Comparison of ENCODE assay signal across 37 cellular contexts in genomic region chr15:69797615-69798014, GRCh38.
"Had no signal": no experiment of that assay in that cellular context is flagged by ENCODE, and none has a peak within 500 bp of the region (broad histone marks: within the 10 kb centered on the region; RNA-seq: fewer than 3 reads in every experiment).

No MANE protein-coding gene starts in this region.

- H3K27ac ChIP-seq: breast epithelium, PC-9, RWPE1, VCaP had no signal

- H3K36me3 ChIP-seq: breast epithelium, MG63 had no signal

- H3K36me3 Mint-ChIP-seq: activated CD4-positive, alpha-beta memory T cell treated with anti-CD3 and anti-CD28 coated beads for 36 hours; activated naive CD8-positive, alpha-beta T cell treated with anti-CD3 and anti-CD28 coated beads for 36 hours had no signal

- H3K4me1 ChIP-seq: breast epithelium had no signal

- H2AFZ ChIP-seq: PC-9 had no signal

- ATAC-seq: body of pancreas, Right ventricle myocardium inferior had no signal

- H3K27me3 ChIP-seq: body of pancreas, breast epithelium, MG63 had no signal

- H3K4me3 ChIP-seq: body of pancreas, breast epithelium, MG63, PC-9 had no signal

- H3K4me1 Mint-ChIP-seq: activated B cell treated with CpG ODN at 0.5 μM for 24 hours had no signal

- DNase-seq: activated B cell treated with CpG ODN at 0.5 μM for 24 hours; activated CD4-positive, alpha-beta memory T cell treated with anti-CD3 and anti-CD28 coated beads for 36 hours; activated CD4-positive, alpha-beta T cell treated with anti-CD3 and anti-CD28 coated beads for 4 hours; activated CD4-positive, alpha-beta T cell treated with anti-CD3 and anti-CD28 coated beads, Interleukin-2, amount 50 U/mL, for 1 hour; activated CD4-positive, CD25-positive, alpha-beta regulatory T cell treated with anti-CD3 and anti-CD28 coated beads, Interleukin-2, amount 50 U/mL, for 72 hours; activated CD8-positive, alpha-beta memory T cell treated with anti-CD3 and anti-CD28 coated beads, Interleukin-2, amount 50 U/mL, for 4 hours; activated effector memory CD4-positive, alpha-beta T cell treated with anti-CD3 and anti-CD28 coated beads, Interleukin-2, amount 50 U/mL, for 16 hours; activated naive CD4-positive, alpha-beta T cell; activated naive CD4-positive, alpha-beta T cell treated with anti-CD3 and anti-CD28 coated beads, Interleukin-2, amount 50 U/mL, for 16 hours; activated naive CD8-positive, alpha-beta T cell treated with anti-CD3 and anti-CD28 coated beads for 36 hours; activated T-cell treated with anti-CD3 and anti-CD28 coated beads for 4 hours; activated T-cell treated with anti-CD3 and anti-CD28 coated beads, Interleukin-2, amount 50 U/mL, for 48 hours; amniotic stem cell; body of pancreas; Kasumi-1; KG1; MG63; NCI-H1048; NCI-H1105 treated with DMSO at 0.1 percent for 48 hours; NCI-H1436; NCI-H1694; NCI-H2029; NCI-H510A; NCI-H526; NCI-H748 treated with DMSO at 0.1 percent for 48 hours; NK-92 treated with Interleukin-12 subunit alpha and Interleukin-12 subunit beta, amount 100 ng/mL, for 24 hours; PC-9; SIG-M5; SW 1271; T-helper 1 cell; T-helper 2 cell; T-helper 9 cell had no signal

- H3K4me2 ChIP-seq: PC-9 had no signal

- H3K27ac Mint-ChIP-seq: activated B cell treated with CpG ODN at 0.5 μM for 24 hours; activated CD4-positive, alpha-beta memory T cell treated with anti-CD3 and anti-CD28 coated beads for 36 hours; activated naive CD8-positive, alpha-beta T cell treated with anti-CD3 and anti-CD28 coated beads for 36 hours had no signal

- H3K27me3 Mint-ChIP-seq: activated CD4-positive, alpha-beta memory T cell treated with anti-CD3 and anti-CD28 coated beads for 36 hours; activated naive CD8-positive, alpha-beta T cell treated with anti-CD3 and anti-CD28 coated beads for 36 hours had no signal

- H3K9me3 ChIP-seq: body of pancreas, breast epithelium, MG63 had no signal

- FAIRE-seq: RCC 7860 had no signal

- H3K9me3 Mint-ChIP-seq: activated B cell treated with CpG ODN at 0.5 μM for 24 hours; activated CD4-positive, alpha-beta memory T cell treated with anti-CD3 and anti-CD28 coated beads for 36 hours; activated naive CD8-positive, alpha-beta T cell treated with anti-CD3 and anti-CD28 coated beads for 36 hours had no signal

- H3K4me3 Mint-ChIP-seq: activated B cell treated with CpG ODN at 0.5 μM for 24 hours; activated CD4-positive, alpha-beta memory T cell treated with anti-CD3 and anti-CD28 coated beads for 36 hours; activated naive CD8-positive, alpha-beta T cell treated with anti-CD3 and anti-CD28 coated beads for 36 hours had no signal
